Comparison of ENCODE assay signal across 10 cellular contexts in the genomic region with DNA sequence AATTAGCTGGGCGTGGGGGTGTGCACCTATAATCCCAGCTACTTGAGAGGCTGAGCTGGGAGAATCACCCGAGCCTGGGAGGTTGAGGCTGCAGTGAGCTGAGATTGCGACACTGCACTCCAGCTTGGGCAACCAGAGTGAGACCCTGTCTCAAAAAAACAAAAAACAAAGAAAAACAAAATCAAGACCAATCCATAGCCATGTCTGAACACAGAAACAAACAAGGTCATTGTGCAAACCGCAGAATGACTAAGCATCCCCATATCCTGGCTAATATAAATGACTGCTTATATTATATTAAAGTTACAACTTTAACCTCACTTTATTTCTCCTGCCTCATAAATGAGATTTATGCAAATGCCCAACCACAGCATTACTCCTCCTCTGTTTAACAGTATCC. TPM values are rescaled to one million over a fixed set of nuclear protein-coding genes. Genes with fewer than 3 reads are reported as not detected.
DNase-seq lines count a peak whose midpoint lies in the region; ATAC-seq and TF ChIP-seq lines count a peak whose summit lies in the region.
"Had no signal": no experiment of that assay in that cellular context is flagged by ENCODE, and none has a peak within 500 bp of the region (broad histone marks: within the 10 kb centered on the region; RNA-seq: fewer than 3 reads in every experiment).

No MANE protein-coding gene starts in this region.

- H3K27ac ChIP-seq in neutrophil: peak overlapping the region; percentile 38
- peak overlapping the region in 1 of 4 donors; percentile 15 for H3K27ac ChIP-seq in tibial nerve
- no peak overlapping the region for H3K27ac ChIP-seq in upper lobe of left lung

- H3K4me3 ChIP-seq in neutrophil (ENCODE audit: low read depth in 1 of 2, low read length in 1 of 2) (no peak overlapping the region), tibial nerve (no peak overlapping the region), upper lobe of left lung (no peak overlapping the region)

- no peak for TF ChIP-seq EP300 in tibial nerve (IDR thresholded peaks at IDR 0.05)
- no peak for TF ChIP-seq EP300 in upper lobe of left lung (IDR thresholded peaks at IDR 0.05)

- TF ChIP-seq CTCF in neutrophil (IDR thresholded peaks at IDR 0.05) (no peak), tibial nerve (IDR thresholded peaks at IDR 0.05) (no peak), upper lobe of left lung (IDR thresholded peaks at IDR 0.05) (no peak)

- intact Hi-C loops in cardiac septum (cut with DNase I): no loop called here

- H3K27me3 ChIP-seq in neutrophil: peaks cover 27% of the 10 kb centered on the region
- no peaks in the 10 kb centered on the region for H3K27me3 ChIP-seq in tibial nerve
- H3K27me3 ChIP-seq in upper lobe of left lung: no peaks in the 10 kb centered on the region

- TF ChIP-seq POLR2A in tibial nerve (IDR thresholded peaks at IDR 0.05) (no peak), upper lobe of left lung (IDR thresholded peaks at IDR 0.05) (no peak)

- H3K9me3 ChIP-seq in neutrophil: no peaks in the 10 kb centered on the region
- no peaks in the 10 kb centered on the region for H3K9me3 ChIP-seq in tibial nerve
- H3K9me3 ChIP-seq in upper lobe of left lung: no peaks in the 10 kb centered on the region

- no peaks in the 10 kb centered on the region for H3K36me3 ChIP-seq in neutrophil
- no peaks in the 10 kb centered on the region for H3K36me3 ChIP-seq in tibial nerve
- H3K36me3 ChIP-seq in upper lobe of left lung: no peaks in the 10 kb centered on the region

- DNase-seq in H4 (ENCODE audit: low spot score) (peak; percentile 79), RPMI7951 (ENCODE audit: low read depth) (peak; percentile 59), dermis blood vessel endothelial cell (peak; percentile 61), tibial nerve (ENCODE audit: low spot score in 2 of 2) (no peak), cardiac septum (ENCODE audit: low spot score) (no peak), upper lobe of left lung (no peak)
- DNase-seq: hypothalamus, NCI-H1930 had no signal

- WGBS in tibial nerve, 2 donors: 57 to 61% methylated on average over 4 of the region's 4 CpGs
- WGBS in upper lobe of left lung, 2 donors: 75 to 78% methylated on average over 4 of the region's 4 CpGs

- peaks cover 39 to 41% of the 10 kb centered on the region in 2 experiments for H3K4me1 ChIP-seq in neutrophil (ENCODE audit: control insufficient read depth in 1 of 2, insufficient read depth in 1 of 2, low read depth in 1 of 2, low read length in 1 of 2)
- H3K4me1 ChIP-seq in tibial nerve: peaks cover 0 to 20% (median 6%) of the 10 kb centered on the region in 4 donors
- peaks cover 8 to 25% (median 17%) of the 10 kb centered on the region in 4 donors for H3K4me1 ChIP-seq in upper lobe of left lung

- ATAC-seq in upper lobe of left lung (ENCODE audit: low FRiP score in 2 of 2) (no peak), GM18907 (IDR thresholded peaks at IDR 0.05; ENCODE audit: unreplicated experiment) (no peak)

RNA-seq across cellular contexts. Expression of a gene that starts 2.3 kb away (rescaled TPM):
- total RNA-seq in H4 (2014; rRNA removed; shearing (Covaris generic)): 0.17 and 0.29 TPM in 2 replicates
- total RNA-seq in RPMI7951 (2014; rRNA removed; shearing (Covaris generic)): 1.3 and 1.8 TPM in 2 replicates
- 0.17 and 0.33 TPM in 2 replicates for total RNA-seq in dermis blood vessel endothelial cell
- under 1 TPM in 2 of 4 donors, not detected in 2; 0.42 to 0.44 TPM for total RNA-seq in tibial nerve
- not detected for total RNA-seq in cardiac septum
- total RNA-seq in upper lobe of left lung: 10 to 100 TPM in 1 of 6 donors, under 1 TPM in 4, not detected in 1; 0.29 to 13.6 (median 0.39) TPM

RNA-seq across cellular contexts. Expression of a gene that starts 36.8 kb away (rescaled TPM):
- 1.3 and 2.1 TPM in 2 replicates for total RNA-seq in H4 (2014; rRNA removed; shearing (Covaris generic))
- 12.1 and 12.8 TPM in 2 replicates for total RNA-seq in RPMI7951 (2014; rRNA removed; shearing (Covaris generic))
- total RNA-seq in dermis blood vessel endothelial cell (34.2 and 49.8 TPM in 2 replicates), tibial nerve (10 to 100 TPM in 3 of 4 donors, 1 to 10 TPM in 1; 9.8 to 25.5 (median 16.3) TPM), cardiac septum (7.3 TPM), upper lobe of left lung (10 to 100 TPM in 4 of 6 donors, 1 to 10 TPM in 2; 1.8 to 22.6 (median 13.8) TPM)

RNA-seq across cellular contexts. Expression of a gene that starts 53.0 kb away (rescaled TPM):
- not detected in 2 replicates for total RNA-seq in H4 (2014; rRNA removed; shearing (Covaris generic))
- not detected in 2 replicates for total RNA-seq in RPMI7951 (2014; rRNA removed; shearing (Covaris generic))
- total RNA-seq in dermis blood vessel endothelial cell (not detected in 2 replicates), tibial nerve (not detected), cardiac septum (not detected), upper lobe of left lung (not detected)

RNA-seq across cellular contexts. Expression of a gene that starts 59.3 kb away (rescaled TPM):
- 33.6 and 50.4 TPM in 2 replicates for total RNA-seq in H4 (2014; rRNA removed; shearing (Covaris generic))
- total RNA-seq in RPMI7951 (2014; rRNA removed; shearing (Covaris generic)): 232 and 297 TPM in 2 replicates
- total RNA-seq in dermis blood vessel endothelial cell (102 and 104 TPM in 2 replicates), tibial nerve (10 to 100 TPM; 33.7 to 54.5 (median 41.9) TPM), cardiac septum (12.2 TPM), upper lobe of left lung (10 to 100 TPM; 27.4 to 69.2 (median 41.4) TPM)

Comparison
In these comparisons a context has a peak if more than half of its experiments do, and no peak if none do; other contexts are left out.
1. DNase-seq: peak in H4 (single experiment), RPMI7951 (single experiment) and dermis blood vessel endothelial cell (single experiment); none in tibial nerve (0 of 2), cardiac septum (single experiment) and upper lobe of left lung (0 of 2).